ENCODE assay signal across 15 cellular contexts in the genomic region with DNA sequence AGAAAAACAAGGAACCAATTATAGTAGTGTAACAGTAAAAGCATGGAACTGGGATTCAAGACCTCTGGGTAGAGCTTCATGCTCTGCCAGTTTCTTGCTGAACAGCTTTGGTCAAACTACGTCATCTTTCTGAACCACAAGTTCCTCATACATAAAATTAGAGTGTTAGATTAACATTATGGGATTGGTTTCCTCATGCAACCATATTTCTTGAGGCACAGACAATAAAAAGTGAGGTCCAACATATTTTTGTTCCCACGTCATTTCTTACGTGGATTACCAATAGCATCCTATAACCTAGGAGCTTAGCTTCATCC.
A peak's percentile ranks its signal among the peaks of the same experiment; 100 is the strongest.
DNase-seq lines count a peak whose midpoint lies in the region; ATAC-seq, FAIRE-seq and TF ChIP-seq lines count a peak whose summit lies in the region.
"Had no signal": no experiment of that assay in that cellular context is flagged by ENCODE, and none has a peak within 500 bp of the region (broad histone marks: within the 10 kb centered on the region; RNA-seq: fewer than 3 reads in every experiment).

No MANE protein-coding gene starts in this region.

- H4K5ac ChIP-seq in H1 (ENCODE audit: insufficient read length, low read depth, low read length): no peak overlapping the region

- H4K8ac ChIP-seq in H1 (ENCODE audit: extremely low read depth, insufficient read depth, low read length): no peak overlapping the region

- CTCF ChIA-PET in H1 (lab: Charles Lee; ENCODE audit: partially characterized antibody): interaction anchor here (1.3 to 2.1 kb wide), 2 partner anchors 10 to 28 kb away, joined by 3 to 5 read pairs; no protein-coding TSS in a partner anchor

- no peak overlapping the region for H3K4me3 Mint-ChIP-seq in HFFc6
- H3K4me3 Mint-ChIP-seq: neural crest cell had no signal

- TF ChIP-seq POLR2A in H1 (IDR thresholded peaks at IDR 0.05; ENCODE audit: control extremely low read depth in 1 of 2, low read depth in 2 of 2, low read length in 2 of 2) (no peak), transverse colon (IDR thresholded peaks at IDR 0.05) (no peak)

- no peaks in the 10 kb centered on the region for H3K36me3 Mint-ChIP-seq in HFFc6 (ENCODE audit: low read depth)

- H3K9me3 ChIP-seq in H1 (ENCODE audit: insufficient read depth in 2 of 2, low read depth in 1 of 2, low read length in 1 of 2) (no peaks in the 10 kb centered on the region), transverse colon (no peaks in the 10 kb centered on the region)
- H3K9me3 ChIP-seq: upper lobe of right lung had no signal

- H4K91ac ChIP-seq in H1 (replicated peaks; ENCODE audit: insufficient read length, low read length): no peak overlapping the region

- H3K79me1 ChIP-seq in H1 (ENCODE audit: low read depth, low read length): no peaks in the 10 kb centered on the region

- H2BK15ac ChIP-seq in H1 (ENCODE audit: low read length): no peak overlapping the region

- no peak overlapping the region for H3K23ac ChIP-seq in H1 (ENCODE audit: insufficient read length)

- H2BK20ac ChIP-seq in H1 (ENCODE audit: low read length): no peak overlapping the region

- H3K4me2 ChIP-seq in H1 (ENCODE audit: insufficient read depth in 1 of 2, low read depth in 2 of 2, low read length in 2 of 2): no peak overlapping the region

- H3K4me3 ChIP-seq in H1 (ENCODE audit: extremely low read depth in 1 of 4, insufficient read depth in 2 of 4, low read depth in 3 of 4, low read length in 4 of 4) (no peak overlapping the region), transverse colon (no peak overlapping the region)
- H3K4me3 ChIP-seq: upper lobe of right lung had no signal

- no peak overlapping the region for H3K18ac ChIP-seq in H1 (ENCODE audit: extremely low read depth, low read length)

- 93% methylated on average over 3 of the region's 3 CpGs; no CpG with 5 or more reads in 1 of the 2 experiments for WGBS in H1 (ENCODE audit: extremely low coverage in 1 of 2, insufficient coverage in 1 of 2, insufficient read length in 1 of 2, insufficient replicate concordance in 2 of 2, low coverage in 1 of 2, low lambda C conversion rate in 2 of 2, missing lambda C conversion rate in 1 of 2), 2 experiments
- WGBS in transverse colon (ENCODE audit: low coverage in 1 of 2), 2 donors: 74 to 82% methylated on average over 3 of the region's 3 CpGs

- H3K9ac ChIP-seq in H1 (replicated peaks in 1 of 4; ENCODE audit: extremely low read depth in 1 of 4, low read depth in 3 of 4, low read length in 3 of 4): no peak overlapping the region

- POLR2A ChIA-PET in H1 (lab: Charles Lee; ENCODE audit: partially characterized antibody): no interaction called here

- no peak overlapping the region for H2BK12ac ChIP-seq in H1 (ENCODE audit: low read depth, low read length)

- H2BK120ac ChIP-seq in H1 (replicated peaks; ENCODE audit: low read depth, low read length): no peak overlapping the region

- H3K27ac ChIP-seq in H1 (ENCODE audit: low read depth, low read length) (no peak overlapping the region), transverse colon (no peak overlapping the region)
- H3K27ac ChIP-seq: upper lobe of right lung had no signal

- no peak overlapping the region for H3K56ac ChIP-seq in H1 (replicated peaks; ENCODE audit: insufficient read length, low read depth, low read length)

- H3K27ac Mint-ChIP-seq in HFFc6: no peak overlapping the region

- no peaks in the 10 kb centered on the region for H3K4me1 Mint-ChIP-seq in HFFc6 (ENCODE audit: low read depth)

- TF ChIP-seq RAD21 in H1 (IDR thresholded peaks at IDR 0.05 in 1 of 2, conservative IDR thresholded peaks at IDR 0.05 in 1 of 2; ENCODE audit: low read depth in 2 of 2, low read length in 2 of 2): no peak

- TF ChIP-seq EP300 in H1 (IDR thresholded peaks at IDR 0.05; ENCODE audit: borderline replicate concordance in 1 of 2, low read depth in 2 of 2, low read length in 2 of 2): no peak
- TF ChIP-seq EP300 in transverse colon (IDR thresholded peaks at IDR 0.05; ENCODE audit: low read depth): no peak

- no peaks in the 10 kb centered on the region for H3K27me3 Mint-ChIP-seq in HFFc6 (ENCODE audit: insufficient read depth)

- in situ Hi-C loops in transverse colon (cut with MboI; ENCODE audit: low pct_ligation_motif_present in 1 of 4, low pct_unique_long_range_greater_than_20kb in 1 of 4, low sequenced_read_pairs in 3 of 4): no loop called here

- ATAC-seq in GM18870 (IDR thresholded peaks at IDR 0.05; ENCODE audit: unreplicated experiment): peak; percentile 94
- ATAC-seq in HG02571 (IDR thresholded peaks at IDR 0.05; ENCODE audit: unreplicated experiment): peak; percentile 69
- ATAC-seq in HG03460 (IDR thresholded peaks at IDR 0.05; ENCODE audit: unreplicated experiment): peak; percentile 91
- no peak for ATAC-seq in left ventricle myocardium superior
- ATAC-seq: HCT116, upper lobe of right lung had no signal

- no peaks in the 10 kb centered on the region for H3K79me2 ChIP-seq in H1 (ENCODE audit: control insufficient read depth in 1 of 2, insufficient read depth in 2 of 2, low read length in 2 of 2)

- H3K9me3 Mint-ChIP-seq in HFFc6: peaks cover 28% of the 10 kb centered on the region

- H3K4ac ChIP-seq in H1 (replicated peaks; ENCODE audit: insufficient read length, low read depth, low read length): no peak overlapping the region

- no peaks in the 10 kb centered on the region for H3K27me3 ChIP-seq in H1 (replicated peaks in 1 of 4; ENCODE audit: control insufficient read depth in 3 of 4, extremely low read depth in 1 of 4, insufficient read depth in 3 of 4, low read length in 3 of 4)
- no peaks in the 10 kb centered on the region for H3K27me3 ChIP-seq in transverse colon
- H3K27me3 ChIP-seq: upper lobe of right lung had no signal

- intact Hi-C loops in transverse colon (cut with DNase I; ENCODE audit: low total_unique reads): no loop called here
- intact Hi-C loops in left ventricle myocardium superior (cut with micrococcal nuclease): no loop called here

- H2BK5ac ChIP-seq in H1 (ENCODE audit: low read depth, low read length): no peak overlapping the region

- H3K4me1 ChIP-seq in H1 (replicated peaks in 1 of 4; ENCODE audit: control insufficient read depth in 3 of 4, insufficient read depth in 4 of 4, low read length in 3 of 4): no peaks in the 10 kb centered on the region
- no peaks in the 10 kb centered on the region for H3K4me1 ChIP-seq in transverse colon
- H3K4me1 ChIP-seq: upper lobe of right lung had no signal

- H2AFZ ChIP-seq in H1 (ENCODE audit: low read length): 0 out of 2 replicates have a peak overlapping the region, but pooled peaks have one; percentile 85

- H3K36me3 ChIP-seq in H1 (ENCODE audit: control insufficient read depth in 2 of 4, insufficient read depth in 4 of 4, low read length in 3 of 4) (no peaks in the 10 kb centered on the region), transverse colon (no peaks in the 10 kb centered on the region)
- H3K36me3 ChIP-seq: upper lobe of right lung had no signal

- H2AK5ac ChIP-seq in H1 (ENCODE audit: low read depth, low read length): no peak overlapping the region

- TF ChIP-seq CTCF in H1 (IDR thresholded peaks at IDR 0.05; ENCODE audit: control extremely low read depth in 1 of 3, insufficient read depth in 1 of 3, low read depth in 1 of 3, low read length in 3 of 3) (no peak), transverse colon (IDR thresholded peaks at IDR 0.05) (no peak), HFFc6 (IDR thresholded peaks at IDR 0.05) (no peak)

- no peaks in the 10 kb centered on the region for H4K20me1 ChIP-seq in H1 (replicated peaks in 1 of 2; ENCODE audit: control insufficient read depth in 1 of 2, insufficient read depth in 2 of 2, low read length in 2 of 2)

- H3K23me2 ChIP-seq in H1 (ENCODE audit: low read depth, low read length): no peaks in the 10 kb centered on the region

- DNase-seq in H1 (ENCODE audit: low read depth in 1 of 2, low spot score in 2 of 2) (no peak), transverse colon (no peak), left ventricle myocardium superior (no peak), DMS79 treated with DMSO at 0.1 percent for 48 hours (lab: John Stamatoyannopoulos, UW) (no peak), HFFc6 (no peak)
- DNase-seq: DMS153; glutamatergic neuron; NCI-H1694 treated with DMSO at 0.1 percent for 48 hours; stimulated activated CD4-positive, alpha-beta T cell treated with anti-CD3 and anti-CD28 coated beads, Interleukin-1b, Interleukin-23, amount 100 ng/mL, for 48 hours; upper lobe of right lung had no signal

- H3K14ac ChIP-seq in H1 (ENCODE audit: insufficient read length): no peak overlapping the region

- FAIRE-seq in H1 (lab: Jason Lieb, UNC): no peak

TF ChIP-seq in H1, 55 proteins besides CTCF, POLR2A, EP300 and RAD21:
- TF ChIP-seq POU5F1 (IDR thresholded peaks at IDR 0.05; ENCODE audit: low read depth, low read length) (no peak), POLR2AphosphoS5 (IDR thresholded peaks at IDR 0.05; ENCODE audit: low read depth, low read length) (no peak), TAF7 (optimal IDR thresholded peaks at IDR 0.05; ENCODE audit: borderline replicate concordance, low read depth, low read length) (no peak), TBP (IDR thresholded peaks at IDR 0.05; ENCODE audit: low read depth, low read length) (no peak), BRCA1 (IDR thresholded peaks at IDR 0.05; ENCODE audit: low read depth, low read length) (no peak), SIRT6 (IDR thresholded peaks at IDR 0.05; ENCODE audit: low read length) (no peak)
